In genomic region chr1:15733218-15733725, GRCh38 we compare ENCODE assay signal across 20 cellular contexts. TPM values are rescaled to one million over a fixed set of nuclear protein-coding genes. Genes with fewer than 3 reads are reported as not detected.
DNase-seq lines count a peak whose midpoint lies in the region; ATAC-seq and TF ChIP-seq lines count a peak whose summit lies in the region.
"Had no signal": no experiment of that assay in that cellular context is flagged by ENCODE, and none has a peak within 500 bp of the region (broad histone marks: within the 10 kb centered on the region; RNA-seq: fewer than 3 reads in every experiment).

No MANE protein-coding gene starts in this region.

- no TSS peak for BruUV-seq in Calu3 (replicated peaks; lab: Mats Ljungman, UMichigan)

- H3K4me3 ChIP-seq in right cardiac atrium (ENCODE audit: low read length) (no peak overlapping the region), heart left ventricle (no peak overlapping the region), thyroid gland (replicated peaks in 1 of 3) (no peak overlapping the region)
- H3K4me3 ChIP-seq: A549, GM12878, MG63, SK-N-MC had no signal

- intact Hi-C loops in right cardiac atrium (cut with DNase I) = loop anchor here in 1 of 4 donors (10.0 kb wide), 1 partner anchor 128 kb away; no protein-coding TSS in a partner anchor
- intact Hi-C loops in heart left ventricle (cut with DNase I) = loop anchor here in 3 of 10 donors (10.0 kb wide), 3 partner anchors 48 to 138 kb away; partner anchors contain the start of gene PLEKHM2 (in 1 of the 3)
- intact Hi-C loops in thyroid gland (cut with DNase I) = no loop called here
- intact Hi-C loops in Calu3 (cut with micrococcal nuclease; ENCODE audit: unreplicated experiment) = no loop called here
- intact Hi-C loops in activated CD8-positive, alpha-beta T cell treated with anti-CD3 and anti-CD28 coated beads for 36 hours (cut with micrococcal nuclease) = no loop called here

- DNase-seq in right cardiac atrium (peak in 2 of 3 donors; percentile 29 to 40), heart left ventricle (no peak), mesothelial cell of epicardium (ENCODE audit: low spot score in 2 of 2, unreplicated experiment in 2 of 2) (no peak), thyroid gland (peak in 1 of 2 donors; percentile 33), Calu3 (no peak), amniotic stem cell (lab: John Stamatoyannopoulos, UW) (no peak)
- DNase-seq in central memory CD8-positive, alpha-beta T cell (ENCODE audit: low spot score in 2 of 2) = no peak
- DNase-seq in activated CD8-positive, alpha-beta T cell treated with anti-CD3 and anti-CD28 coated beads for 36 hours = no peak
- DNase-seq: BE2C, DMS79 treated with DMSO at 0.1 percent for 48 hours, MG63, NCI-H1694 treated with DMSO at 0.1 percent for 48 hours, NCI-H2081 treated with DMSO at 0.1 percent for 48 hours, NCI-H446, NCI-H526 treated with DMSO at 0.1 percent for 48 hours, SHP77 treated with DMSO at 0.1 percent for 48 hours had no signal

- ATAC-seq in right cardiac atrium = no peak
- no peak for ATAC-seq in heart left ventricle
- ATAC-seq in central memory CD8-positive, alpha-beta T cell (replicated peaks; ENCODE audit: extremely low read depth, poor library complexity, severe bottlenecking) = no peak
- ATAC-seq in activated CD8-positive, alpha-beta T cell treated with anti-CD3 and anti-CD28 coated beads for 36 hours = no peak
- ATAC-seq: A549, GM12878 had no signal

- CTCF ChIA-PET in Calu3 (lab: Charles Lee) = no interaction called here
- CTCF ChIA-PET in activated CD8-positive, alpha-beta T cell treated with anti-CD3 and anti-CD28 coated beads for 36 hours (lab: Charles Lee) = no interaction called here

- H3K27ac ChIP-seq in right cardiac atrium (ENCODE audit: low read length) (no peak overlapping the region), heart left ventricle (no peak overlapping the region), thyroid gland (peak overlapping the region in 2 of 3 donors; percentile 65 to 72)
- H3K27ac ChIP-seq: A549, SK-N-MC had no signal

- POLR2A ChIA-PET in activated CD8-positive, alpha-beta T cell treated with anti-CD3 and anti-CD28 coated beads for 36 hours (lab: Charles Lee) = no interaction called here

- TF ChIP-seq POLR2A in heart left ventricle (IDR thresholded peaks at IDR 0.05) = no peak
- TF ChIP-seq POLR2A in thyroid gland (IDR thresholded peaks at IDR 0.05) = no peak

- H3K36me3 ChIP-seq in heart left ventricle = peaks cover 0 to 68% (median 66%) of the 10 kb centered on the region in 9 donors
- peaks cover 34 to 51% of the 10 kb centered on the region in 2 donors for H3K36me3 ChIP-seq in thyroid gland

- no peaks in the 10 kb centered on the region for H3K27me3 Mint-ChIP-seq in central memory CD8-positive, alpha-beta T cell
- H3K27me3 Mint-ChIP-seq in mesothelial cell of epicardium (ENCODE audit: low read depth) = no peaks in the 10 kb centered on the region
- no peaks in the 10 kb centered on the region for H3K27me3 Mint-ChIP-seq in Calu3 (ENCODE audit: unreplicated experiment)
- no peaks in the 10 kb centered on the region for H3K27me3 Mint-ChIP-seq in activated CD8-positive, alpha-beta T cell treated with anti-CD3 and anti-CD28 coated beads for 36 hours

- H3K4me1 Mint-ChIP-seq in central memory CD8-positive, alpha-beta T cell = no peaks in the 10 kb centered on the region
- H3K4me1 Mint-ChIP-seq in mesothelial cell of epicardium (no peaks in the 10 kb centered on the region), Calu3 (ENCODE audit: low read depth, unreplicated experiment) (no peaks in the 10 kb centered on the region)
- no peaks in the 10 kb centered on the region for H3K4me1 Mint-ChIP-seq in activated CD8-positive, alpha-beta T cell treated with anti-CD3 and anti-CD28 coated beads for 36 hours (ENCODE audit: low read depth)

- 90% methylated on average over 11 of the region's 11 CpGs for WGBS in right cardiac atrium
- 89 to 92% (median 91%) methylated on average over 11 of the region's 11 CpGs for whole genome bisulfite sequencing in heart left ventricle, 4 donors
- WGBS in thyroid gland, 2 donors = 78 to 85% methylated on average over 9 to 10 of the region's 11 CpGs

- no peaks in the 10 kb centered on the region for H3K9me3 ChIP-seq in right cardiac atrium (ENCODE audit: control insufficient read depth, low read length)
- H3K9me3 ChIP-seq in heart left ventricle = no peaks in the 10 kb centered on the region
- H3K9me3 ChIP-seq in thyroid gland = no peaks in the 10 kb centered on the region
- H3K9me3 ChIP-seq: A549, BE2C, MG63 had no signal

- H3K27me3 ChIP-seq in right cardiac atrium (ENCODE audit: control insufficient read depth, insufficient read depth) = no peaks in the 10 kb centered on the region
- H3K27me3 ChIP-seq in heart left ventricle = no peaks in the 10 kb centered on the region
- H3K27me3 ChIP-seq in thyroid gland = no peaks in the 10 kb centered on the region
- H3K27me3 ChIP-seq: BE2C, MG63 had no signal

- H3K4me1 ChIP-seq in right cardiac atrium (ENCODE audit: control insufficient read depth, insufficient read depth, low read length) (peaks cover 4% of the 10 kb centered on the region), heart left ventricle (peaks cover 0 to 42% (median 17%) of the 10 kb centered on the region in 12 donors), thyroid gland (peaks cover 28 to 62% of the 10 kb centered on the region in 2 donors)
- H3K4me1 ChIP-seq: A549, BE2C had no signal

- peaks cover 16% of the 10 kb centered on the region for H3K36me3 Mint-ChIP-seq in central memory CD8-positive, alpha-beta T cell (ENCODE audit: insufficient read depth)
- H3K36me3 Mint-ChIP-seq in mesothelial cell of epicardium (peaks cover 11% of the 10 kb centered on the region), Calu3 (ENCODE audit: insufficient read depth, unreplicated experiment) (peaks cover 7% of the 10 kb centered on the region)
- peaks cover 8% of the 10 kb centered on the region for H3K36me3 Mint-ChIP-seq in activated CD8-positive, alpha-beta T cell treated with anti-CD3 and anti-CD28 coated beads for 36 hours (ENCODE audit: low read depth)

- no peak overlapping the region for H3K4me3 Mint-ChIP-seq in central memory CD8-positive, alpha-beta T cell
- H3K4me3 Mint-ChIP-seq in mesothelial cell of epicardium (no peak overlapping the region), Calu3 (ENCODE audit: low read depth, unreplicated experiment) (no peak overlapping the region)
- no peak overlapping the region for H3K4me3 Mint-ChIP-seq in activated CD8-positive, alpha-beta T cell treated with anti-CD3 and anti-CD28 coated beads for 36 hours

- no peak for TF ChIP-seq CTCF in heart left ventricle (IDR thresholded peaks at IDR 0.05)
- TF ChIP-seq CTCF in mesothelial cell of epicardium (IDR thresholded peaks at IDR 0.05; ENCODE audit: unreplicated experiment) = no peak
- TF ChIP-seq CTCF in thyroid gland (IDR thresholded peaks at IDR 0.05) = no peak
- TF ChIP-seq CTCF in Calu3 (IDR thresholded peaks at IDR 0.05; ENCODE audit: unreplicated experiment) = no peak
- TF ChIP-seq CTCF in activated CD8-positive, alpha-beta T cell treated with anti-CD3 and anti-CD28 coated beads for 36 hours (IDR thresholded peaks at IDR 0.05) = no peak

- no peaks in the 10 kb centered on the region for H3K9me3 Mint-ChIP-seq in central memory CD8-positive, alpha-beta T cell
- H3K9me3 Mint-ChIP-seq in mesothelial cell of epicardium (no peaks in the 10 kb centered on the region), Calu3 (ENCODE audit: low read depth, unreplicated experiment) (no peaks in the 10 kb centered on the region)
- H3K9me3 Mint-ChIP-seq in activated CD8-positive, alpha-beta T cell treated with anti-CD3 and anti-CD28 coated beads for 36 hours = no peaks in the 10 kb centered on the region

- H3K27ac Mint-ChIP-seq in central memory CD8-positive, alpha-beta T cell (ENCODE audit: low read depth) = peak overlapping the region; percentile 29
- H3K27ac Mint-ChIP-seq in mesothelial cell of epicardium (peak overlapping the region; percentile 16), Calu3 (ENCODE audit: unreplicated experiment) (no peak overlapping the region)
- no peak overlapping the region for H3K27ac Mint-ChIP-seq in activated CD8-positive, alpha-beta T cell treated with anti-CD3 and anti-CD28 coated beads for 36 hours

RNA-seq across cellular contexts. Expression of gene SLC25A34, which starts 2.8 kb away (rescaled TPM):
- total RNA-seq in right cardiac atrium = 1 to 10 TPM; 3.0 to 4.4 (median 3.3) TPM
- 8.1 TPM for polyA plus RNA-seq in right cardiac atrium
- 10 to 100 TPM in 6 of 9 donors, 1 to 10 TPM in 3; 4.8 to 71.2 (median 17.8) TPM for total RNA-seq in heart left ventricle
- polyA plus RNA-seq in heart left ventricle = 10 to 100 TPM in 1 of 2 donors, 1 to 10 TPM in 1; 1.6 to 25.9 TPM
- 6.1 to 7.0 TPM (median 6.6 TPM) in 3 replicates for total RNA-seq in mesothelial cell of epicardium
- total RNA-seq in thyroid gland = 1 to 10 TPM in 3 of 4 donors, under 1 TPM in 1; 0.98 to 2.6 (median 2.0) TPM
- 0.68 and 1.2 TPM in 2 replicates for total RNA-seq in Calu3 (2022)
- total RNA-seq in activated CD8-positive, alpha-beta T cell treated with anti-CD3 and anti-CD28 coated beads for 36 hours = under 1 TPM; 0.56 to 0.81 TPM

RNA-seq across cellular contexts. Expression of gene TMEM82, which starts 9.0 kb away (rescaled TPM):
- total RNA-seq in right cardiac atrium (not detected), heart left ventricle (not detected), mesothelial cell of epicardium (not detected in 3 replicates), thyroid gland (not detected), Calu3 (2022) (not detected in 2 replicates)
- polyA plus RNA-seq in right cardiac atrium (not detected), heart left ventricle (not detected)
- not detected for total RNA-seq in activated CD8-positive, alpha-beta T cell treated with anti-CD3 and anti-CD28 coated beads for 36 hours
- total RNA-seq: GM12878, H4 had no signal
- polyA plus RNA-seq: A549, GM12878 had no signal

RNA-seq across cellular contexts. Expression of gene FBLIM1, which starts 25.3 kb away (rescaled TPM):
- total RNA-seq in right cardiac atrium = 100 to 1,000 TPM in 1 of 4 donors, 10 to 100 TPM in 3; 83.6 to 112 (median 94.6) TPM
- 95.0 TPM for polyA plus RNA-seq in right cardiac atrium
- total RNA-seq in heart left ventricle = 100 to 1,000 TPM in 1 of 9 donors, 10 to 100 TPM in 8; 49.3 to 103 (median 73.8) TPM
- 10 to 100 TPM; 31.6 to 58.4 TPM for polyA plus RNA-seq in heart left ventricle
- total RNA-seq in mesothelial cell of epicardium = 101 to 103 TPM (median 101 TPM) in 3 replicates
- total RNA-seq in thyroid gland = 10 to 100 TPM; 11.4 to 28.0 (median 25.9) TPM
- total RNA-seq in Calu3 (2022) = 25.6 and 26.8 TPM in 2 replicates
- total RNA-seq in activated CD8-positive, alpha-beta T cell treated with anti-CD3 and anti-CD28 coated beads for 36 hours = not detected

RNA-seq across cellular contexts. Expression of gene PLEKHM2, which starts 49.2 kb away (rescaled TPM):
- total RNA-seq in right cardiac atrium = 10 to 100 TPM; 72.1 to 85.1 (median 76.1) TPM
- 71.8 TPM for polyA plus RNA-seq in right cardiac atrium
- total RNA-seq in heart left ventricle = 100 to 1,000 TPM in 2 of 9 donors, 10 to 100 TPM in 7; 69.9 to 150 (median 84.4) TPM
- 100 to 1,000 TPM in 1 of 2 donors, 10 to 100 TPM in 1; 83.1 to 104 TPM for polyA plus RNA-seq in heart left ventricle
- total RNA-seq in mesothelial cell of epicardium = 59.9 to 63.0 TPM (median 60.6 TPM) in 3 replicates
- total RNA-seq in thyroid gland = 10 to 100 TPM; 38.3 to 48.4 (median 39.4) TPM
- total RNA-seq in Calu3 (2022) = 30.4 and 33.4 TPM in 2 replicates
- total RNA-seq in activated CD8-positive, alpha-beta T cell treated with anti-CD3 and anti-CD28 coated beads for 36 hours = 10 to 100 TPM; 41.5 to 42.9 TPM

Comparison
In these comparisons a context has a peak if more than half of its experiments do, and no peak if none do; other contexts are left out.
1. DNase-seq: peak in right cardiac atrium (2 of 3); none in heart left ventricle (0 of 5), central memory CD8-positive, alpha-beta T cell (0 of 2), mesothelial cell of epicardium (0 of 2), Calu3 (single experiment), amniotic stem cell (single experiment) and activated CD8-positive, alpha-beta T cell treated with anti-CD3 and anti-CD28 coated beads for 36 hours (single experiment).
2. H3K27ac ChIP-seq: peak in thyroid gland (2 of 3); none in right cardiac atrium (single experiment) and heart left ventricle (0 of 12).
3. H3K27ac Mint-ChIP-seq: peak in central memory CD8-positive, alpha-beta T cell (single experiment) and mesothelial cell of epicardium (single experiment); none in Calu3 (single experiment) and activated CD8-positive, alpha-beta T cell treated with anti-CD3 and anti-CD28 coated beads for 36 hours (single experiment).
4. RNA of gene FBLIM1, which starts 25.3 kb away (total RNA-seq): 101 to 103 TPM in mesothelial cell of epicardium, 83.6 to 112 TPM in right cardiac atrium, 49.3 to 103 TPM in heart left ventricle, 11.4 to 28.0 TPM in thyroid gland and 25.6 to 26.8 TPM in Calu3; not detected in activated CD8-positive, alpha-beta T cell treated with anti-CD3 and anti-CD28 coated beads for 36 hours; every median in the first group is over 10 times any median in the second.